In the genomic region with DNA sequence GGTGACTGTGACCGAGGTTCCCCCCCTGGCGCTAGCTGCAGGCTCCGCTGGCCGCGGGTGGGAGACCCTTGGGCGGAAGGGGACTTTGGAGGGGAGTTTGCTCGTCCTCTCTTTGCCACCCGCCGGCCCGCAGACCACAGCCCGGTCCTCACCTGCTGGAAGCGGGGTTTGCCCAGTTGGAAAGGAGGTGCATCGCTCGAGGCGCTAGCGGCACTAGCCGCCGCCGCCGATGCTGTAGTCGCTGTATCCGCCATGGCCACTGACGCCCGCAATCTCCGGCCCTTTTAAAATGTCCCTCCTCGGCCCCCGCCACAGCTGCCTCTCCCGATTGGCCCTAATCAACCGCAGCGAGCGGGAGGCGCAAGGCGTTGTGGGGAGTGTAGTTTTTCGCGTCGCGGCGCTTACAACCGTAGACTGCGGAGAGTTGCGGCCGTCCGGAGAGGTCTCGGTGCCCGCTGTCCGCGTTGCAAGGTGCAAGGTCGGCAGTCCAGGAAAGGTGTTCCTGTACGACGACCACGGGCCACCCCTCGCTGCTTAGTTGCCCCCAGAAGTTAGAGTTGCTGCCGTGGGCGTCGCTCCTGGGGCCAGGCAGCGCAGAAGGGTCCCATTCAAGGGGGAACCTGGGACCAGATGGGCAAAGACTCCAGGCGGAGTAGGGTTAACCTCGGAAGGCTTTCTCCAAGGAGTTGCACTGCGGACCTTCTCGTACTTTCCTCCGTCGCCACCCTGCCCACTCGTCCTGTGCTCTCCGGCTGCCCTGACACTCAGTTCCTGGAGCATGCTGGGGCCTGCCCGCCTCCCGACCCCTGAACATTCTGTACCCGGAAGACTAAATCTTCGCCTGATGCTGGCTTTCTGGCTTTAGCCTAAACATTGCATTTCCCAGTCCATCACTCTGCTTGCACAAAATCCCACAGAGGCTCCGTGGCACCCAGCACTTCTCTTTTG, we compare ENCODE assay signal across 8 cellular contexts. TPM values are rescaled to one million over a fixed set of nuclear protein-coding genes. Genes with fewer than 3 reads are reported as not detected.
DNase-seq lines count a peak whose midpoint lies in the region; ATAC-seq and TF ChIP-seq lines count a peak whose summit lies in the region.

A gene with protein sequence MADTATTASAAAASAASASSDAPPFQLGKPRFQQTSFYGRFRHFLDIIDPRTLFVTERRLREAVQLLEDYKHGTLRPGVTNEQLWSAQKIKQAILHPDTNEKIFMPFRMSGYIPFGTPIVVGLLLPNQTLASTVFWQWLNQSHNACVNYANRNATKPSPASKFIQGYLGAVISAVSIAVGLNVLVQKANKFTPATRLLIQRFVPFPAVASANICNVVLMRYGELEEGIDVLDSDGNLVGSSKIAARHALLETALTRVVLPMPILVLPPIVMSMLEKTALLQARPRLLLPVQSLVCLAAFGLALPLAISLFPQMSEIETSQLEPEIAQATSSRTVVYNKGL (minus strand): TSS at position 261 of the 948 bp plus-strand sequence. CDS start 7 bp downstream, at position 254.

- peaks cover 0 to 9% of the 10 kb centered on the region in 2 donors for H3K36me3 ChIP-seq in psoas muscle (ENCODE audit: insufficient read depth in 1 of 2, low read depth in 1 of 2)
- H3K36me3 ChIP-seq in uterus: no peaks in the 10 kb centered on the region

- peaks cover 2% of the 10 kb centered on the region for H3K36me3 Mint-ChIP-seq in T-helper 17 cell (ENCODE audit: low read depth)

- ATAC-seq in HG02884 (IDR thresholded peaks at IDR 0.05; ENCODE audit: unreplicated experiment) (peak; percentile 73), T-helper 17 cell (peak; percentile 84), left ventricle myocardium superior (peak; percentile 89), psoas muscle (peak; percentile 84 to 89 (median 86))

- in situ Hi-C loops in GM13977 (cut with MboI; ENCODE audit: low pct_unique_long_range_greater_than_20kb, low sequenced_read_pairs, unreplicated experiment): no loop called here

- WGBS in psoas muscle, 3 donors: 1 to 2% (median 1%) methylated on average over 65 to 69 of the region's 69 CpGs

- H3K9me3 ChIP-seq in T-helper 17 cell (ENCODE audit: control insufficient read depth, low read length, poor library complexity, severe bottlenecking): no peaks in the 10 kb centered on the region
- H3K9me3 ChIP-seq in psoas muscle: no peaks in the 10 kb centered on the region
- H3K9me3 ChIP-seq in uterus: no peaks in the 10 kb centered on the region

- H3K27ac ChIP-seq in angular gyrus (ENCODE audit: low read depth, low read length): peak within 1 kb of the TSS; percentile 93
- H3K27ac ChIP-seq in psoas muscle: peak within 1 kb of the TSS; percentile 98
- H3K27ac ChIP-seq in uterus: peak within 1 kb of the TSS; percentile 92 to 94

- peak within 1 kb of the TSS; percentile 93 for H3K27ac Mint-ChIP-seq in T-helper 17 cell

- H3K27me3 ChIP-seq in psoas muscle (ENCODE audit: insufficient read depth in 3 of 3, low read length in 2 of 3): no peaks in the 10 kb centered on the region
- H3K27me3 ChIP-seq in uterus: no peaks in the 10 kb centered on the region

- H3K4me1 ChIP-seq in psoas muscle (peaks cover 36% of the 10 kb centered on the region), uterus (peaks cover 0 to 10% of the 10 kb centered on the region in 2 donors)

- DNase-seq in GM13977 (ENCODE audit: low spot score) (peak; percentile 91), NCI-H1694 treated with DMSO at 0.1 percent for 48 hours (lab: John Stamatoyannopoulos, UW) (peak; percentile 80), T-helper 17 cell (peak; percentile 73 to 80 (median 77)), left ventricle myocardium superior (peak; percentile 97), psoas muscle (peak; percentile 97 to 98), uterus (peak; percentile 94 to 96)

- no peaks in the 10 kb centered on the region for H3K27me3 Mint-ChIP-seq in T-helper 17 cell

- peak within 1 kb of the TSS; percentile 93 for H3K4me3 Mint-ChIP-seq in T-helper 17 cell

- TF ChIP-seq POLR2A in uterus (IDR thresholded peaks at IDR 0.05): peak in 1 of 2 donors; percentile 27

- intact Hi-C loops in left ventricle myocardium superior (cut with micrococcal nuclease): loop anchor here (10.0 kb wide), 1 partner anchor 87 kb away; no protein-coding TSS in a partner anchor
- intact Hi-C loops in psoas muscle (cut with DNase I): no loop called here
- intact Hi-C loops in uterus (cut with DNase I; ENCODE audit: low total_unique reads): no loop called here

- no peak for TF ChIP-seq CTCF in GM13977 (IDR thresholded peaks at IDR 0.05; ENCODE audit: extremely low read depth, insufficient read depth, missing control alignments)
- peak; percentile 19 for TF ChIP-seq CTCF in psoas muscle (IDR thresholded peaks at IDR 0.05)
- peak in 3 of 4 experiments; percentile 6 to 20 (median 15) for TF ChIP-seq CTCF in uterus (IDR thresholded peaks at IDR 0.05)

- peaks cover 31% of the 10 kb centered on the region for H3K4me1 Mint-ChIP-seq in T-helper 17 cell

- peak within 1 kb of the TSS; percentile 99 for H3K4me3 ChIP-seq in psoas muscle
- H3K4me3 ChIP-seq in uterus: peak within 1 kb of the TSS; percentile 52 to 83

RNA-seq across cellular contexts. Expression of the gene that starts here (rescaled TPM):
- 10 to 100 TPM in 1 of 2 donors, 1 to 10 TPM in 1; 7.0 to 10.0 TPM for total RNA-seq in T-helper 17 cell
- 8.6 TPM for total RNA-seq in left ventricle myocardium superior
- 10 to 100 TPM in 3 of 4 donors, 1 to 10 TPM in 1; 5.8 to 17.1 (median 12.8) TPM for total RNA-seq in psoas muscle
- 10 to 100 TPM in 1 of 3 donors, 1 to 10 TPM in 2; 5.1 to 12.7 (median 8.7) TPM for polyA plus RNA-seq in psoas muscle
- 10 to 100 TPM in 2 of 4 donors, 1 to 10 TPM in 2; 2.1 to 16.0 (median 10.6) TPM for total RNA-seq in uterus

Comparison
In these comparisons a context has a peak if more than half of its experiments do, and no peak if none do; other contexts are left out.
1. Peak in every context shown above with its lines: DNase-seq, ATAC-seq, H3K4me3 ChIP-seq and H3K27ac ChIP-seq.